Comparison of ENCODE assay signal across 8 cellular contexts in the genomic region with DNA sequence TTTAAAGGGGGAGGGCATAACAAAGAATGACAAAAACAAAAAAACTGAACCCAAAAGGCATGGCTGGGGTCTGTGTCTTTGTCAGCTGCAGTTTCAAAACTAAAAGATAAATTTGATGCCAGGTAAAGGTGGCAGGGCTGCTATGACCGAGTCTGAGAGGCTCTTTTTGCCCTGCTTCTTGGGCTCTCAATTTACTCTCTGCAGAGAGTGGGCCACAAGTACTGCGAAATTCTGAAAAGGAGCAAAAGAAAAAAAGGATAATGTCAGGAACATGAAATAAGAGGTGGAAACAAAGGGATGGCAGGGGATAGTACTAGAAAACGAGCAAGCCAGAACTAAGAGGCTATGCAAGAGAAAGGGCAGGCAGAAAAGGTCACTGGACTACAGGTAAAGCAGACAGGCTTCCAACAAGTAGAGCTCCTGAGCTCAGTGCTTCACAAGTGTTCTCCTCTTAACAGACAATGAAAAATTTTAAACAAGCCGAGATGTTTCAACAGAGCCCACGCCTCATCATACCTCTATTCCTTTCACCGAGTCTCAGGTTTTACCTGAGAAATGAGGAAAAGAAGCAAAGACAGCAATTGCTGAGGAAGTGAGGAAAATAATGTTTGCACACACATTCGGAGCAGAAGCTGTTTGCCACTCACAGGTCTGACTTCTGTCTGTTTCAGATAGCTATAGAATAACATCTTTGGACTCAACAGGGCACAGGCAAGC. TPM values are rescaled to one million over a fixed set of nuclear protein-coding genes. Genes with fewer than 3 reads are reported as not detected.
DNase-seq lines count a peak whose midpoint lies in the region; ATAC-seq and TF ChIP-seq lines count a peak whose summit lies in the region.

No MANE protein-coding gene starts in this region.

- H3K4me1 ChIP-seq in HUES6 (ENCODE audit: control insufficient read depth, insufficient read depth, low read length) (peaks cover 46% of the 10 kb centered on the region), right lobe of liver (peaks cover 0 to 37% (median 18%) of the 10 kb centered on the region in 4 donors), urinary bladder (ENCODE audit: insufficient read depth) (no peaks in the 10 kb centered on the region)

- WGBS in right lobe of liver (ENCODE audit: insufficient coverage, low coverage, low lambda C conversion rate, missing lambda C conversion rate), result 16% methylated on average over 7 of the region's 7 CpGs
- 24% methylated on average over 7 of the region's 7 CpGs for WGBS in urinary bladder

- peak overlapping the region; percentile 34 for H3K9ac ChIP-seq in HUES6 (ENCODE audit: low read length)

- H3K36me3 ChIP-seq in HUES6 (ENCODE audit: control insufficient read depth, insufficient read depth, low read length) (peaks cover 20% of the 10 kb centered on the region), right lobe of liver (no peaks in the 10 kb centered on the region), urinary bladder (ENCODE audit: insufficient read depth) (peaks cover 4% of the 10 kb centered on the region)

- ATAC-seq in right lobe of liver (peak; percentile 19 to 45 (median 26)), HG02973 (IDR thresholded peaks at IDR 0.05; ENCODE audit: unreplicated experiment) (no peak)

- H3K27ac ChIP-seq in C4-2B (peak overlapping the region; percentile 87), HUES6 (ENCODE audit: low read depth, low read length) (peak overlapping the region; percentile 93), right lobe of liver (peak overlapping the region; percentile 82 to 99 (median 98)), urinary bladder (ENCODE audit: low read depth) (peak overlapping the region; percentile 95)

- peak; percentile 51 for DNase-seq in astrocyte of the hippocampus (ENCODE audit: low read depth, low spot score)
- DNase-seq in right lobe of liver, result peak in 1 of 3 donors; percentile 52
- no peak for DNase-seq in putamen (ENCODE audit: low spot score)
- DNase-seq in NOMO-1 (lab: John Stamatoyannopoulos, UW; ENCODE audit: unreplicated experiment in 2 of 2), result no peak

- TF ChIP-seq POLR2A in right lobe of liver (IDR thresholded peaks at IDR 0.05), result no peak

- H3K4me3 ChIP-seq in HUES6 (ENCODE audit: low read depth, low read length) (peak overlapping the region; percentile 72), right lobe of liver (peak overlapping the region; percentile 48 to 74 (median 73)), urinary bladder (ENCODE audit: low read depth, low read length) (peak overlapping the region; percentile 70)

- intact Hi-C loops in right lobe of liver (cut with DNase I), result loop anchor here (10.0 kb wide), 3 partner anchors 48 to 128 kb away; no protein-coding TSS in a partner anchor

- H3K9me3 ChIP-seq in HUES6 (ENCODE audit: control insufficient read depth, insufficient read depth, low read depth, low read length) (no peaks in the 10 kb centered on the region), right lobe of liver (no peaks in the 10 kb centered on the region)

- TF ChIP-seq CTCF in C4-2B (conservative IDR thresholded peaks at IDR 0.05) (no peak), right lobe of liver (IDR thresholded peaks at IDR 0.05) (no peak)

- no peaks in the 10 kb centered on the region for H3K27me3 ChIP-seq in HUES6 (ENCODE audit: control insufficient read depth, insufficient read depth, low read length)
- H3K27me3 ChIP-seq in right lobe of liver, result no peaks in the 10 kb centered on the region

RNA-seq across cellular contexts. Expression of gene IRS1, which starts 7.3 kb away (rescaled TPM):
- total RNA-seq in right lobe of liver (10 to 100 TPM in 5 of 6 experiments, 1 to 10 TPM in 1; 9.0 to 24.4 (median 15.8) TPM), urinary bladder (28.5 TPM)
- polyA plus RNA-seq in urinary bladder, result 26.8 TPM

RNA-seq across cellular contexts. Expression of gene RHBDD1, which starts 43.5 kb away (rescaled TPM):
- total RNA-seq in right lobe of liver (10 to 100 TPM; 14.7 to 25.3 (median 21.0) TPM), urinary bladder (73.5 TPM)
- polyA plus RNA-seq in urinary bladder, result 15.1 TPM
